ENCODE assay signal across 1 cellular context in genomic region chr4:85084371-85085170, GRCh38.
TF ChIP-seq lines count a peak whose summit lies in the region.

No MANE protein-coding gene starts in this region.

TF ChIP-seq in GM23338, 12 proteins besides CTCF, POLR2A, EP300 and RAD21 (continued from another document):
- TF ChIP-seq ZNF462 (CRISPR knock-in tag; IDR thresholded peaks at IDR 0.05) = no peak
- TF ChIP-seq EZH2phosphoT487 (IDR thresholded peaks at IDR 0.05; ENCODE audit: unreplicated experiment) = no peak
- no peak for TF ChIP-seq REST (IDR thresholded peaks at IDR 0.05; ENCODE audit: unreplicated experiment)
- TF ChIP-seq JUNB (IDR thresholded peaks at IDR 0.05; ENCODE audit: unreplicated experiment) = no peak
- TF ChIP-seq ETS1 (IDR thresholded peaks at IDR 0.05) = no peak
- TF ChIP-seq CREB1 (CRISPR knock-in tag; IDR thresholded peaks at IDR 0.05; ENCODE audit: low read depth) = no peak
